1 cellular context compared by ENCODE assay signal in genomic region chr15:45162771-45163507, GRCh38.
TF ChIP-seq lines count a peak whose summit lies in the region.

No MANE protein-coding gene starts in this region.

TF ChIP-seq in K562, 482 proteins besides CTCF, POLR2A, EP300 and RAD21 (continued from another document):
- TF ChIP-seq FOXK2 (conservative IDR thresholded peaks at IDR 0.05 in 1 of 2, IDR thresholded peaks at IDR 0.05 in 1 of 2; ENCODE audit: low read depth in 2 of 2) (no peak), NRF1 (conservative IDR thresholded peaks at IDR 0.05 in 1 of 2, IDR thresholded peaks at IDR 0.05 in 1 of 2) (peak in 1 of 2 experiments; percentile 39; a peak in 2 of 4 replicates), ZNF561 (CRISPR knock-in tag; conservative IDR thresholded peaks at IDR 0.05) (no peak), ZBED1 (IDR thresholded peaks at IDR 0.05) (no peak), ARID2 (IDR thresholded peaks at IDR 0.05) (peak; percentile 59; the same call in 1 of the 2 replicates), MTA3 (IDR thresholded peaks at IDR 0.05; ENCODE audit: borderline replicate concordance) (0 out of 2 replicates have a peak, but pooled peaks have one; percentile 14), OTX1 (CRISPR knock-in tag; IDR thresholded peaks at IDR 0.05) (no peak)
- TF ChIP-seq, protein P1, sequence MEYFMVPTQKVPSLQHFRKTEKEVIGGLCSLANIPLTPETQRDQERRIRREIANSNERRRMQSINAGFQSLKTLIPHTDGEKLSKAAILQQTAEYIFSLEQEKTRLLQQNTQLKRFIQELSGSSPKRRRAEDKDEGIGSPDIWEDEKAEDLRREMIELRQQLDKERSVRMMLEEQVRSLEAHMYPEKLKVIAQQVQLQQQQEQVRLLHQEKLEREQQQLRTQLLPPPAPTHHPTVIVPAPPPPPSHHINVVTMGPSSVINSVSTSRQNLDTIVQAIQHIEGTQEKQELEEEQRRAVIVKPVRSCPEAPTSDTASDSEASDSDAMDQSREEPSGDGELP (CRISPR knock-in tag; IDR thresholded peaks at IDR 0.05; ENCODE audit: borderline replicate concordance), result peak; percentile 63; the same call in 1 of the 2 replicates
